Comparison of ENCODE assay signal across 19 cellular contexts in the genomic region with DNA sequence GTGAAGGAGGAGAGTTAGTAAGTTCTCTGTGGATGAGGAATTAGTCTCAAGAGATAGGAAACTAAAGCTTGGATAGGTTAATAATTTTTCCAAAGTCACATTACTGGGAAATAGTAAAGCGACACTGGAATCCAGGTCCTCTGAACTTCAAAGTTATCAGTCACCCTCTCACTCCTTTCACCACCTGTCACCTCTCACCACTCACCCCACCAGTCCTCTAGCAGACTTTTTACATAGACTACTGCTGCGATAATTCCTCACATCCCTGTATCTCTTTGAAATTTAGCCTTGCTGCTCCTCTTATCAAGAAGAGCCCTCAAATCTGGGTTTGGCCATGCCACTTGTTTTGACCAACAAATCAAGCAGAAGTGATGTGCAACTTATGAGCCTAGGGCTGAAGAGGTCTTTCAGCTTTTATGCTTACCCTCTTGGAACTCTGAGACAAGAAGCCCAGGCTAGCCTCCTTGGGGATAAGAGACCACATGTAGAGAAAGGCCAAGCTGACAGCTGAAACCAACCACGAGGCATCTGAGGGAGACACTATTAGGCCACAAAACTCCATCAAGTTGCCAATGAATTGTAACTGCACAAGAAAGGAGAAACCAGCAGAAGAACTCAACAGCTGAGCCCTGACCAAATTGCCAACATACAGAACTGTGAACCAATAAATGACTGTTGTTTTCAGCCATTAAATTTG. TPM values are rescaled to one million over a fixed set of nuclear protein-coding genes. Genes with fewer than 3 reads are reported as not detected.
"Had no signal": no experiment of that assay in that cellular context is flagged by ENCODE, and none has a peak within 500 bp of the region (broad histone marks: within the 10 kb centered on the region; RNA-seq: fewer than 3 reads in every experiment).

No MANE protein-coding gene starts in this region.

- H3K27ac ChIP-seq: coronary artery, WERI-Rb-1 had no signal

- DNase-seq: activated CD4-positive, alpha-beta memory T cell treated with anti-CD3 and anti-CD28 coated beads for 36 hours; activated CD4-positive, alpha-beta T cell treated with anti-CD3 and anti-CD28 coated beads for 36 hours; activated CD8-positive, alpha-beta memory T cell treated with anti-CD3 and anti-CD28 coated beads, Interleukin-2, amount 10 ng/mL, durations not matched to agents 7 days and 5 days; activated naive CD4-positive, alpha-beta T cell treated with anti-CD3 and anti-CD28 coated beads, Interleukin-2, amount 10 ng/mL, durations not matched to agents 7 days and 5 days; activated T-cell treated with anti-CD3 and anti-CD28 coated beads, Interleukin-2, amount 50 U/mL, for 1 hour; central memory CD4-positive, alpha-beta T cell; effector CD4-positive, alpha-beta T cell; heart right ventricle; left cardiac atrium; naive thymus-derived CD8-positive, alpha-beta T cell; nucleus accumbens; stimulated activated CD4-positive, alpha-beta T cell treated with anti-CD3 and anti-CD28 coated beads, Interleukin-4, amount 100 ng/mL, for 4 hours; stimulated activated CD8-positive, alpha-beta memory T cell treated with anti-CD3 and anti-CD28 coated beads, Interleukin-4, amount 100 ng/mL, for 48 hours; stimulated activated naive CD4-positive, alpha-beta T cell treated with Interleukin-2 at 50 U/mL for 16 hours; T-helper 17 cell; trophoblast cell; WERI-Rb-1 had no signal

- H3K27me3 ChIP-seq: heart right ventricle had no signal

- H3K4me2 ChIP-seq: smooth muscle cell had no signal

- H3K36me3 ChIP-seq: WERI-Rb-1 had no signal

- H3K4me3 ChIP-seq: coronary artery, heart right ventricle, smooth muscle cell had no signal

- ATAC-seq: activated CD4-positive, alpha-beta T cell treated with anti-CD3 and anti-CD28 coated beads for 36 hours; activated CD8-positive, alpha-beta memory T cell treated with anti-CD3 and anti-CD28 coated beads, Interleukin-2, amount 10 ng/mL, durations not matched to agents 7 days and 5 days; naive thymus-derived CD8-positive, alpha-beta T cell; T-helper 17 cell had no signal

RNA-seq across cellular contexts. Expression of a gene that starts 41.2 kb away (rescaled TPM):
- total RNA-seq: naive thymus-derived CD8-positive, alpha-beta T cell; T-helper 17 cell had no signal
- polyA plus RNA-seq: naive thymus-derived CD8-positive, alpha-beta T cell had no signal
